In the genomic region with DNA sequence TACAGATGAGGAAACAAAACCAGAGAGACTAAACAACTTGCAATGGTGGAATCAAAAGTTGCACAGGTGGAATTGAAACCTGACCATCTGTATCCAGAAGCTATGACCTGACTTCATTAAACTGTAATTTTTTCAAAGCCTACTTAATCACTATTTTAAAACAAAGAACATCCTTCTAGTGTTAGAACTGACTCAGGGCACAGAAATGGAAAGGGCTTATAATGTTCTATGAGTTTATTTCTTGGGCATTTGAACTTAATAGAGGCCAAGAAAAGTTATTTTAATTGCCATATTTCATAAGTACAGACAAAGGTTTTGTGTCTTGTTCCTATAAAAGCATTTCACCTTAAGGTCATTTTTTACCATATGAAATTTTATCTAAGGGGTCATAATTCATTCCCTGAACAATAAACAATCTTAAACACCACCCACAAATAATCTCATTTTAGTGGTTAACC, we compare ENCODE assay signal across 1 cellular context.
TF ChIP-seq lines count a peak whose summit lies in the region.

No MANE protein-coding gene starts in this region.

TF ChIP-seq in HCT116, 20 proteins besides CTCF, POLR2A, EP300 and RAD21 (continued from another document):
- no peak for TF ChIP-seq EGR1 (IDR thresholded peaks at IDR 0.05; ENCODE audit: low read depth)
- no peak for TF ChIP-seq ZFX (IDR thresholded peaks at IDR 0.05)
- no peak for TF ChIP-seq FOSL1 (IDR thresholded peaks at IDR 0.05; ENCODE audit: low read depth)
- TF ChIP-seq, protein P1, sequence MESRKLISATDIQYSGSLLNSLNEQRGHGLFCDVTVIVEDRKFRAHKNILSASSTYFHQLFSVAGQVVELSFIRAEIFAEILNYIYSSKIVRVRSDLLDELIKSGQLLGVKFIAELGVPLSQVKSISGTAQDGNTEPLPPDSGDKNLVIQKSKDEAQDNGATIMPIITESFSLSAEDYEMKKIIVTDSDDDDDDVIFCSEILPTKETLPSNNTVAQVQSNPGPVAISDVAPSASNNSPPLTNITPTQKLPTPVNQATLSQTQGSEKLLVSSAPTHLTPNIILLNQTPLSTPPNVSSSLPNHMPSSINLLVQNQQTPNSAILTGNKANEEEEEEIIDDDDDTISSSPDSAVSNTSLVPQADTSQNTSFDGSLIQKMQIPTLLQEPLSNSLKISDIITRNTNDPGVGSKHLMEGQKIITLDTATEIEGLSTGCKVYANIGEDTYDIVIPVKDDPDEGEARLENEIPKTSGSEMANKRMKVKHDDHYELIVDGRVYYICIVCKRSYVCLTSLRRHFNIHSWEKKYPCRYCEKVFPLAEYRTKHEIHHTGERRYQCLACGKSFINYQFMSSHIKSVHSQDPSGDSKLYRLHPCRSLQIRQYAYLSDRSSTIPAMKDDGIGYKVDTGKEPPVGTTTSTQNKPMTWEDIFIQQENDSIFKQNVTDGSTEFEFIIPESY (IDR thresholded peaks at IDR 0.05; ENCODE audit: extremely low read depth, insufficient replicate concordance, low read length): no peak
TF ChIP-seq in HCT116: peak in this region for 0.
